11 cellular contexts compared by ENCODE assay signal in genomic region chr13:98488736-98489135, GRCh38.
A peak's percentile ranks its signal among the peaks of the same experiment; 100 is the strongest.
DNase-seq lines count a peak whose midpoint lies in the region; ATAC-seq and TF ChIP-seq lines count a peak whose summit lies in the region.
"Had no signal": no experiment of that assay in that cellular context is flagged by ENCODE, and none has a peak within 500 bp of the region (broad histone marks: within the 10 kb centered on the region; RNA-seq: fewer than 3 reads in every experiment).

No MANE protein-coding gene starts in this region.

- 87 to 89% methylated on average over 11 of the region's 11 CpGs for WGBS in aorta, 2 donors

- H3K27me3 ChIP-seq in muscle layer of colon (ENCODE audit: control insufficient read depth in 1 of 2, insufficient read depth in 2 of 2, low read length in 2 of 2): no peaks in the 10 kb centered on the region
- H3K27me3 ChIP-seq in aorta (ENCODE audit: control insufficient read depth in 1 of 2, insufficient read depth in 2 of 2, low read length in 1 of 2): no peaks in the 10 kb centered on the region
- H3K27me3 ChIP-seq in BE2C: no peaks in the 10 kb centered on the region

- peaks cover 5% of the 10 kb centered on the region for H3K36me3 Mint-ChIP-seq in activated CD8-positive, alpha-beta T cell treated with anti-CD3 and anti-CD28 coated beads, Interleukin-2, amount 10 ng/mL, durations not matched to agents 7 days and 5 days (ENCODE audit: low read depth)

- DNase-seq in aorta (no peak), NCI-H1436 (lab: John Stamatoyannopoulos, UW) (no peak), BE2C (no peak)
- DNase-seq in activated CD8-positive, alpha-beta T cell treated with anti-CD3 and anti-CD28 coated beads, Interleukin-2, amount 10 ng/mL, durations not matched to agents 7 days and 5 days: no peak
- DNase-seq: activated naive CD4-positive, alpha-beta T cell treated with anti-CD3 and anti-CD28 coated beads for 36 hours; Caco-2; NCI-H524 treated with DMSO at 0.1 percent for 48 hours had no signal

- H3K4me1 ChIP-seq in muscle layer of colon (ENCODE audit: insufficient read depth, low read length): peaks cover 88% of the 10 kb centered on the region
- H3K4me1 ChIP-seq in aorta (ENCODE audit: control insufficient read depth in 1 of 2, insufficient read depth in 2 of 2, low read length in 2 of 2): no peaks in the 10 kb centered on the region
- H3K4me1 ChIP-seq in BE2C: peaks cover 47% of the 10 kb centered on the region

- H3K4me3 Mint-ChIP-seq in activated CD8-positive, alpha-beta T cell treated with anti-CD3 and anti-CD28 coated beads, Interleukin-2, amount 10 ng/mL, durations not matched to agents 7 days and 5 days: no peak overlapping the region
- H3K4me3 Mint-ChIP-seq: activated naive CD4-positive, alpha-beta T cell treated with anti-CD3 and anti-CD28 coated beads for 36 hours had no signal

- no peak for TF ChIP-seq CTCF in BE2C (IDR thresholded peaks at IDR 0.05; ENCODE audit: low read depth, low read length)

- ATAC-seq in GM18517 (IDR thresholded peaks at IDR 0.05; ENCODE audit: unreplicated experiment) (peak; percentile 51), GM21619 (IDR thresholded peaks at IDR 0.05; ENCODE audit: unreplicated experiment) (peak; percentile 59), HG03442 (IDR thresholded peaks at IDR 0.05; ENCODE audit: unreplicated experiment) (peak; percentile 45), aorta (ENCODE audit: low FRiP score) (no peak)
- no peak for ATAC-seq in activated CD8-positive, alpha-beta T cell treated with anti-CD3 and anti-CD28 coated beads, Interleukin-2, amount 10 ng/mL, durations not matched to agents 7 days and 5 days

- H3K36me3 ChIP-seq in muscle layer of colon (ENCODE audit: insufficient read depth, low read length) (no peaks in the 10 kb centered on the region), aorta (ENCODE audit: control insufficient read depth in 1 of 2, insufficient read depth in 2 of 2, low read length in 1 of 2) (no peaks in the 10 kb centered on the region), BE2C (no peaks in the 10 kb centered on the region)

- H3K9me3 ChIP-seq in muscle layer of colon (ENCODE audit: low read length): no peaks in the 10 kb centered on the region
- H3K9me3 ChIP-seq in aorta (ENCODE audit: control insufficient read depth, low read length): no peaks in the 10 kb centered on the region
- no peaks in the 10 kb centered on the region for H3K9me3 ChIP-seq in BE2C
- H3K9me3 ChIP-seq: Caco-2 had no signal

- peaks cover 54% of the 10 kb centered on the region for H3K4me1 Mint-ChIP-seq in activated CD8-positive, alpha-beta T cell treated with anti-CD3 and anti-CD28 coated beads, Interleukin-2, amount 10 ng/mL, durations not matched to agents 7 days and 5 days (ENCODE audit: low read depth)

- POLR2A ChIA-PET in activated CD8-positive, alpha-beta T cell treated with anti-CD3 and anti-CD28 coated beads, Interleukin-2, amount 10 ng/mL, durations not matched to agents 7 days and 5 days (lab: Charles Lee): no interaction called here

- H3K27me3 Mint-ChIP-seq in activated CD8-positive, alpha-beta T cell treated with anti-CD3 and anti-CD28 coated beads, Interleukin-2, amount 10 ng/mL, durations not matched to agents 7 days and 5 days (ENCODE audit: low read depth): no peaks in the 10 kb centered on the region

- H3K27ac Mint-ChIP-seq in activated CD8-positive, alpha-beta T cell treated with anti-CD3 and anti-CD28 coated beads, Interleukin-2, amount 10 ng/mL, durations not matched to agents 7 days and 5 days: no peak overlapping the region
- H3K27ac Mint-ChIP-seq: activated naive CD4-positive, alpha-beta T cell treated with anti-CD3 and anti-CD28 coated beads for 36 hours had no signal

- H3K9me3 Mint-ChIP-seq in activated CD8-positive, alpha-beta T cell treated with anti-CD3 and anti-CD28 coated beads, Interleukin-2, amount 10 ng/mL, durations not matched to agents 7 days and 5 days (ENCODE audit: insufficient read depth): no peaks in the 10 kb centered on the region
- H3K9me3 Mint-ChIP-seq: activated naive CD4-positive, alpha-beta T cell treated with anti-CD3 and anti-CD28 coated beads for 36 hours had no signal

- intact Hi-C loops in aorta (cut with DNase I): no loop called here

- H3K27ac ChIP-seq in muscle layer of colon (ENCODE audit: low read depth, low read length): peak overlapping the region; percentile 2
- no peak overlapping the region for H3K27ac ChIP-seq in aorta (ENCODE audit: low read depth in 1 of 2, low read length in 2 of 2)

- H3K4me3 ChIP-seq in muscle layer of colon (ENCODE audit: low read depth in 1 of 2, low read length in 2 of 2) (no peak overlapping the region), aorta (ENCODE audit: low read length in 2 of 2) (no peak overlapping the region), BE2C (ENCODE audit: low read depth, low read length) (no peak overlapping the region)

- CTCF ChIA-PET in activated CD8-positive, alpha-beta T cell treated with anti-CD3 and anti-CD28 coated beads, Interleukin-2, amount 10 ng/mL, durations not matched to agents 7 days and 5 days (lab: Charles Lee): interaction anchor here (0.7 to 1.3 kb wide), 4 partner anchors 17 to 164 kb away, joined by 3 to 4 read pairs (median 4); no protein-coding TSS in a partner anchor

- H3K9ac ChIP-seq in muscle layer of colon (ENCODE audit: low read length): peak overlapping the region; percentile 7

Comparison
In these comparisons a context has a peak if more than half of its experiments do, and no peak if none do; other contexts are left out.
1. ATAC-seq: peak in GM18517 (single experiment), GM21619 (single experiment) and HG03442 (single experiment); none in aorta (single experiment) and activated CD8-positive, alpha-beta T cell treated with anti-CD3 and anti-CD28 coated beads, Interleukin-2, amount 10 ng/mL, durations not matched to agents 7 days and 5 days (single experiment).